In the genomic region with DNA sequence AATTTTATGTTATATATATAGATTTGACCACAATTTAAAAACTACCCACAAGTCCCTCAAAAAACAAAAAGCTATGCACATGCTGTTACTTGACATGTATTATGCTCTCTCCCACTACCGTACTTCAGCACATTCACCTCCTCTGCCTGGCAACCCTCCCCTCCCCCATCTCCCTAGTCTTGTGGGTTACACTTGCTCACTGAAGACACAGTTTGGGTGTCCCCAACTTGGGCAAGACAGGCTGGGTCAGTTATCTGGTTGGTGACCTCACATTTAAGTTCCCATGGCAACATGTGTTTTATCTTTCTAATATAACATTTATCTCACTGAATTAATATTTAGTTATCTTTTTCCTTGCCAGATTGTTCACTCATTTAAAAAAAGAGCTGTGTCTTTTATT, we compare ENCODE assay signal across 21 cellular contexts. TPM values are rescaled to one million over a fixed set of nuclear protein-coding genes. Genes with fewer than 3 reads are reported as not detected.
DNase-seq lines count a peak whose midpoint lies in the region; ATAC-seq, FAIRE-seq and TF ChIP-seq lines count a peak whose summit lies in the region.
"Had no signal": no experiment of that assay in that cellular context is flagged by ENCODE, and none has a peak within 500 bp of the region (broad histone marks: within the 10 kb centered on the region; RNA-seq: fewer than 3 reads in every experiment).

No MANE protein-coding gene starts in this region.

- WGBS in H1 (ENCODE audit: extremely low coverage in 1 of 2, insufficient coverage in 1 of 2, insufficient read length in 1 of 2, insufficient replicate concordance in 2 of 2, low coverage in 1 of 2, low lambda C conversion rate in 2 of 2, missing lambda C conversion rate in 1 of 2), 2 experiments = 59% methylated on average over 1 of the region's 1 CpG; no CpG with 5 or more reads in 1 of the 2 experiments
- WGBS in pancreas, 2 donors = 39 to 41% methylated on average over 1 of the region's 1 CpG

- no peak overlapping the region for H3K23ac ChIP-seq in H1 (ENCODE audit: insufficient read length)

- H3K18ac ChIP-seq in H1 (ENCODE audit: extremely low read depth, low read length) = no peak overlapping the region; the same call in 1 of the 2 replicates

- no peak for TF ChIP-seq CTCF in GM23338 (conservative IDR thresholded peaks at IDR 0.05; ENCODE audit: low read depth in 2 of 2)
- TF ChIP-seq CTCF in HFFc6 (IDR thresholded peaks at IDR 0.05) = no peak
- TF ChIP-seq CTCF in H1 (IDR thresholded peaks at IDR 0.05; ENCODE audit: control extremely low read depth in 1 of 3, insufficient read depth in 1 of 3, low read depth in 1 of 3, low read length in 3 of 3) = no peak
- no peak for TF ChIP-seq CTCF in pancreas (IDR thresholded peaks at IDR 0.05)
- TF ChIP-seq CTCF in GM13976 (IDR thresholded peaks at IDR 0.05; ENCODE audit: borderline replicate concordance, control extremely low read depth, extremely low read depth, insufficient read depth, missing control alignments) = no peak

- no peak overlapping the region for H2AFZ ChIP-seq in GM23338
- H2AFZ ChIP-seq in H1 (ENCODE audit: low read length) = no peak overlapping the region

- peaks cover 1% of the 10 kb centered on the region for H3K27me3 Mint-ChIP-seq in GM23338 (ENCODE audit: insufficient read depth, low read depth, poor library complexity)
- peaks cover 5% of the 10 kb centered on the region for H3K27me3 Mint-ChIP-seq in HFFc6 (ENCODE audit: insufficient read depth)

- H4K5ac ChIP-seq in H1 (ENCODE audit: insufficient read length, low read depth, low read length) = no peak overlapping the region

- no peak overlapping the region for H3K4me3 ChIP-seq in GM23338
- peak overlapping the region in 1 of 4 experiments; percentile 26; a peak in 1 of 8 replicates for H3K4me3 ChIP-seq in H1 (ENCODE audit: extremely low read depth in 1 of 4, insufficient read depth in 2 of 4, low read depth in 3 of 4, low read length in 4 of 4)
- no peak overlapping the region for H3K4me3 ChIP-seq in pancreas
- H3K4me3 ChIP-seq: BLaER1 treated with 17β-estradiol and CSF1 and Interleukin-3, amounts not matched to agents 10 nM and 100 nM; HAP-1 had no signal

- no peak overlapping the region for H2BK20ac ChIP-seq in H1 (ENCODE audit: low read length)

- H3K79me2 ChIP-seq in GM23338 (replicated peaks; ENCODE audit: insufficient read depth) (0 out of 2 replicates have a peak, but pooled peaks cover 7% of the 10 kb centered on the region), H1 (ENCODE audit: control insufficient read depth in 1 of 2, insufficient read depth in 2 of 2, low read length in 2 of 2) (no peaks in the 10 kb centered on the region)

- H3K4me1 ChIP-seq in GM23338 (ENCODE audit: insufficient read depth) (peaks cover 10% of the 10 kb centered on the region; the same call in 1 of the 2 replicates), H1 (replicated peaks in 1 of 4; ENCODE audit: control insufficient read depth in 3 of 4, insufficient read depth in 4 of 4, low read length in 3 of 4) (peaks cover 0 to 5% (median 1%) of the 10 kb centered on the region in 4 experiments; a peak in 3 of 7 replicates), pancreas (peaks cover 10 to 25% (median 13%) of the 10 kb centered on the region in 3 donors)
- H3K4me1 ChIP-seq: BLaER1 treated with 17β-estradiol and CSF1 and Interleukin-3, amounts not matched to agents 10 nM and 100 nM; HAP-1 had no signal

- DNase-seq in GM23338 (ENCODE audit: low spot score) (peak; percentile 35), HFFc6 (no peak), H1 (ENCODE audit: low read depth in 1 of 2, low spot score in 2 of 2) (no peak), pancreas (peak in 2 of 6 donors; percentile 40 to 41), GM13976 (ENCODE audit: low spot score) (no peak), DMS 273 treated with DMSO at 0.1 percent for 48 hours (lab: John Stamatoyannopoulos, UW) (no peak)
- DNase-seq: Calu3; CD8-positive, alpha-beta T cell; DMS53; MV-4-11; NCI-H1694 treated with DMSO at 0.1 percent for 48 hours; NCI-H510A; NCI-H748 treated with DMSO at 0.1 percent for 48 hours; NK-92 treated with Interleukin-12 subunit alpha and Interleukin-12 subunit beta, amount 100 ng/mL, for 24 hours had no signal

- H3K4me2 ChIP-seq in GM23338 (peak overlapping the region; percentile 53; the same call in 1 of the 2 replicates), H1 (ENCODE audit: insufficient read depth in 1 of 2, low read depth in 2 of 2, low read length in 2 of 2) (peak overlapping the region; percentile 46 to 59)
- H3K4me2 ChIP-seq: BLaER1 treated with 17β-estradiol and CSF1 and Interleukin-3, amounts not matched to agents 10 nM and 100 nM had no signal

- no peak overlapping the region for H3K27ac ChIP-seq in GM23338 (ENCODE audit: low read depth)
- H3K27ac ChIP-seq in H1 (ENCODE audit: low read depth, low read length) = no peak overlapping the region
- H3K27ac ChIP-seq in pancreas = no peak overlapping the region
- H3K27ac ChIP-seq: BLaER1 treated with 17β-estradiol and CSF1 and Interleukin-3, amounts not matched to agents 10 nM and 100 nM had no signal

- no peak for TF ChIP-seq RAD21 in H1 (IDR thresholded peaks at IDR 0.05 in 1 of 2, conservative IDR thresholded peaks at IDR 0.05 in 1 of 2; ENCODE audit: low read depth in 2 of 2, low read length in 2 of 2)

- H2BK12ac ChIP-seq in H1 (ENCODE audit: low read depth, low read length) = no peak overlapping the region

- H3K36me3 ChIP-seq in GM23338 (ENCODE audit: insufficient read depth) (peaks cover 31% of the 10 kb centered on the region), H1 (ENCODE audit: control insufficient read depth in 2 of 4, insufficient read depth in 4 of 4, low read length in 3 of 4) (peaks cover 11 to 54% (median 29%) of the 10 kb centered on the region in 4 experiments; a peak in 7 of 8 replicates), pancreas (peaks cover 4 to 38% (median 17%) of the 10 kb centered on the region in 3 donors)

- H3K9ac ChIP-seq in H1 (replicated peaks in 1 of 4; ENCODE audit: extremely low read depth in 1 of 4, low read depth in 3 of 4, low read length in 3 of 4) = no peak overlapping the region
- H3K9ac ChIP-seq: BLaER1 treated with 17β-estradiol and CSF1 and Interleukin-3, amounts not matched to agents 10 nM and 100 nM had no signal

- H3K9me2 ChIP-seq in GM23338 (ENCODE audit: insufficient read depth) = no peaks in the 10 kb centered on the region

- no peak overlapping the region for H2BK120ac ChIP-seq in H1 (replicated peaks; ENCODE audit: low read depth, low read length)

- H4K91ac ChIP-seq in H1 (replicated peaks; ENCODE audit: insufficient read length, low read length) = no peak overlapping the region

- no peaks in the 10 kb centered on the region for H3F3A ChIP-seq in GM23338 (replicated peaks; ENCODE audit: low read depth)

- H3K27me3 ChIP-seq in GM23338 (ENCODE audit: insufficient read depth) = no peaks in the 10 kb centered on the region
- no peaks in the 10 kb centered on the region for H3K27me3 ChIP-seq in H1 (replicated peaks in 1 of 4; ENCODE audit: control insufficient read depth in 3 of 4, extremely low read depth in 1 of 4, insufficient read depth in 3 of 4, low read length in 3 of 4)
- no peaks in the 10 kb centered on the region for H3K27me3 ChIP-seq in pancreas
- H3K27me3 ChIP-seq: BLaER1 treated with 17β-estradiol and CSF1 and Interleukin-3, amounts not matched to agents 10 nM and 100 nM had no signal

- H2AK5ac ChIP-seq in H1 (ENCODE audit: low read depth, low read length) = no peak overlapping the region

- ATAC-seq in GM23338 (peak; percentile 76), pancreas (peak; percentile 66 to 80 (median 72)), HG02642 (IDR thresholded peaks at IDR 0.05; ENCODE audit: poor library complexity, unreplicated experiment) (no peak)
- ATAC-seq: CD8-positive, alpha-beta T cell; Right ventricle myocardium inferior had no signal

- H3K4me1 Mint-ChIP-seq in GM23338 (peaks cover 22% of the 10 kb centered on the region), HFFc6 (ENCODE audit: low read depth) (peaks cover 31% of the 10 kb centered on the region)

- TF ChIP-seq POLR2A in H1 (IDR thresholded peaks at IDR 0.05; ENCODE audit: control extremely low read depth in 1 of 2, low read depth in 2 of 2, low read length in 2 of 2) = no peak

- H3K36me3 Mint-ChIP-seq in GM23338 (ENCODE audit: low read depth) (peaks cover 39% of the 10 kb centered on the region), HFFc6 (ENCODE audit: low read depth) (peaks cover 61% of the 10 kb centered on the region)

- CTCF ChIA-PET in H1 (lab: Charles Lee; ENCODE audit: partially characterized antibody) = interaction anchor here (0.6 to 1.4 kb wide), 3 partner anchors 24 to 186 kb away, joined by 3 to 4 read pairs (median 3); no protein-coding TSS in a partner anchor

- H3K14ac ChIP-seq in H1 (ENCODE audit: insufficient read length) = no peak overlapping the region

- no peak overlapping the region for H3K56ac ChIP-seq in H1 (replicated peaks; ENCODE audit: insufficient read length, low read depth, low read length)

- H4K20me1 ChIP-seq in GM23338 (replicated peaks; ENCODE audit: insufficient read depth) = no peaks in the 10 kb centered on the region
- H4K20me1 ChIP-seq in H1 (replicated peaks in 1 of 2; ENCODE audit: control insufficient read depth in 1 of 2, insufficient read depth in 2 of 2, low read length in 2 of 2) = peaks cover 0 to 1% of the 10 kb centered on the region in 2 experiments

- no peak overlapping the region for H2BK15ac ChIP-seq in H1 (ENCODE audit: low read length)

- peaks cover 2% of the 10 kb centered on the region; the same call in 1 of the 2 replicates for H3K79me1 ChIP-seq in H1 (ENCODE audit: low read depth, low read length)

- POLR2A ChIA-PET in H1 (lab: Charles Lee; ENCODE audit: partially characterized antibody) = no interaction called here

- H3K27ac Mint-ChIP-seq in GM23338 (peak overlapping the region; percentile 87), HFFc6 (peak overlapping the region; percentile 47)
- H3K27ac Mint-ChIP-seq: CD8-positive, alpha-beta T cell had no signal

- intact Hi-C loops in pancreas (cut with DNase I) = no loop called here

- peak overlapping the region; percentile 10; the same call in 1 of the 3 replicates for H3K4me3 Mint-ChIP-seq in GM23338
- no peak overlapping the region for H3K4me3 Mint-ChIP-seq in HFFc6
- H3K4me3 Mint-ChIP-seq: CD8-positive, alpha-beta T cell had no signal

- H4K8ac ChIP-seq in H1 (ENCODE audit: extremely low read depth, insufficient read depth, low read length) = no peak overlapping the region

- H3K23me2 ChIP-seq in H1 (ENCODE audit: low read depth, low read length) = no peaks in the 10 kb centered on the region

- FAIRE-seq in H1 (lab: Jason Lieb, UNC) = peak; percentile 32
- no peak for FAIRE-seq in pancreas (lab: Jason Lieb, UNC)
- FAIRE-seq: GM12891, GM18507, RCC 7860 had no signal

- H3K9me3 Mint-ChIP-seq in GM23338 = no peaks in the 10 kb centered on the region
- H3K9me3 Mint-ChIP-seq in HFFc6 = no peaks in the 10 kb centered on the region
- H3K9me3 Mint-ChIP-seq: CD8-positive, alpha-beta T cell had no signal

- no peak for TF ChIP-seq EP300 in H1 (IDR thresholded peaks at IDR 0.05; ENCODE audit: borderline replicate concordance in 1 of 2, low read depth in 2 of 2, low read length in 2 of 2)

- in situ Hi-C loops in GM13976 (cut with MboI; ENCODE audit: low sequenced_read_pairs, unreplicated experiment) = no loop called here

- H3K9me3 ChIP-seq in H1 (ENCODE audit: insufficient read depth in 2 of 2, low read depth in 1 of 2, low read length in 1 of 2) = no peaks in the 10 kb centered on the region
- no peaks in the 10 kb centered on the region for H3K9me3 ChIP-seq in pancreas
- H3K9me3 ChIP-seq: BLaER1 treated with 17β-estradiol and CSF1 and Interleukin-3, amounts not matched to agents 10 nM and 100 nM; HAP-1 had no signal

- H2BK5ac ChIP-seq in H1 (ENCODE audit: low read depth, low read length) = no peak overlapping the region

- H3K4ac ChIP-seq in H1 (replicated peaks; ENCODE audit: insufficient read length, low read depth, low read length) = no peak overlapping the region

RNA-seq across cellular contexts. Expression of a gene that starts 32.7 kb away (rescaled TPM):
- 87.3 and 94.8 TPM in 2 replicates for total RNA-seq in GM23338 (2014; rRNA removed; shearing (Covaris generic))
- polyA plus RNA-seq in GM23338 (2016; fragmentation: Nextera tagmentation; extraction: Ambion mirVana) (33.2 and 37.6 TPM in 2 replicates), H1 (2011; rRNA removed) (28.9 and 44.1 TPM in 2 replicates), pancreas (10 to 100 TPM; 10.9 to 20.1 TPM)
- total RNA-seq in HFFc6 (2021; fragmentation: NEBNext Ultra II Directional; extraction: Animal tissue kit (Norgen Biotek cat#: 25700)) = 100 to 1,000 TPM; 164 to 198 (median 183) TPM
- 84.6 and 91.6 TPM in 2 replicates for total RNA-seq in H1 (2021; fragmentation: NEBNext Ultra II Directional; extraction: Animal tissue kit (Norgen Biotek cat#: 25700))
- polyA plus RNA-seq in H1 (2011; cell fraction: cytosol; rRNA removed) = 29.6 TPM
- 70.9 TPM for polyA plus RNA-seq in H1 (2011; cell fraction: nucleus; rRNA removed)
- 31.0 to 48.1 TPM (median 40.1 TPM) in 4 replicates for polyA plus RNA-seq in H1 (2012, experiment 1 of 2)
- 6.9 TPM for polyA plus RNA-seq in H1 (2012, experiment 2 of 2)
- 44.2 TPM for polyA plus RNA-seq in H1 (2013, experiment 1 of 2)
- 41.6 TPM for polyA plus RNA-seq in H1 (2013, experiment 2 of 2)
- polyA minus RNA-seq in H1 (2011; rRNA and poly(A)+ RNA removed) = 59.7 and 69.9 TPM in 2 replicates
- 31.6 TPM for polyA minus RNA-seq in H1 (2011; cell fraction: cytosol; rRNA and poly(A)+ RNA removed)
- 85.7 TPM for polyA minus RNA-seq in H1 (2011; cell fraction: nucleus; rRNA and poly(A)+ RNA removed)
- 10 to 100 TPM; 31.0 to 49.6 (median 41.0) TPM for total RNA-seq in pancreas
